In genomic region chr6:155107432-155108069, GRCh38 we compare ENCODE assay signal across 14 cellular contexts.
A peak's percentile ranks its signal among the peaks of the same experiment; 100 is the strongest.
DNase-seq lines count a peak whose midpoint lies in the region; ATAC-seq and TF ChIP-seq lines count a peak whose summit lies in the region.
"Had no signal": no experiment of that assay in that cellular context is flagged by ENCODE, and none has a peak within 500 bp of the region (broad histone marks: within the 10 kb centered on the region; RNA-seq: fewer than 3 reads in every experiment).

No MANE protein-coding gene starts in this region.

- no peak for TF ChIP-seq CTCF in glutamatergic neuron (IDR thresholded peaks at IDR 0.05; ENCODE audit: partially characterized antibody, unreplicated experiment)

- POLR2A ChIA-PET in activated CD8-positive, alpha-beta T cell treated with anti-CD3 and anti-CD28 coated beads, Interleukin-2, amount 10 ng/mL, durations not matched to agents 7 days and 5 days (lab: Charles Lee): interaction anchor here (0.9 to 1.0 kb wide), 2 partner anchors 17 to 46 kb away, joined by 3 to 6 read pairs; no protein-coding TSS in a partner anchor

- CTCF ChIA-PET in activated CD8-positive, alpha-beta T cell treated with anti-CD3 and anti-CD28 coated beads, Interleukin-2, amount 10 ng/mL, durations not matched to agents 7 days and 5 days (lab: Charles Lee): interaction anchor here (1.5 kb wide), 1 partner anchor 46 kb away, joined by 4 read pairs; no protein-coding TSS in a partner anchor

- peaks cover 58% of the 10 kb centered on the region for H3K4me1 Mint-ChIP-seq in stimulated activated naive CD8-positive, alpha-beta T cell treated with anti-CD3 and anti-CD28 coated beads, Interleukin-15, Interleukin-2, amounts not matched to agents 100 ng/mL and 50 ng/mL, for 24 hours (ENCODE audit: low read depth)
- peaks cover 36% of the 10 kb centered on the region for H3K4me1 Mint-ChIP-seq in stimulated activated naive CD8-positive, alpha-beta T cell treated with anti-CD3 and anti-CD28 coated beads, Interleukin-15, amount 100 ng/mL, for 72 hours
- H3K4me1 Mint-ChIP-seq in activated CD8-positive, alpha-beta T cell treated with anti-CD3 and anti-CD28 coated beads, Interleukin-2, amount 10 ng/mL, durations not matched to agents 7 days and 5 days (ENCODE audit: low read depth): peaks cover 6% of the 10 kb centered on the region
- peaks cover 30% of the 10 kb centered on the region for H3K4me1 Mint-ChIP-seq in glutamatergic neuron (ENCODE audit: low read depth, unreplicated experiment)
- peaks cover 12 to 16% of the 10 kb centered on the region in 2 donors for H3K4me1 Mint-ChIP-seq in stimulated activated naive B cell treated with anti-CD40 and anti-IgM and Interleukin-4, amounts not matched to agents 10 μg/mL and 1 μg/mL and 100 μg/mL, for 72 hours
- H3K4me1 Mint-ChIP-seq: activated naive CD8-positive, alpha-beta T cell treated with anti-CD3 and anti-CD28 coated beads, Interleukin-2, amount 10 ng/mL, durations not matched to agents 7 days and 5 days; memory B cell had no signal

- no peaks in the 10 kb centered on the region for H3K9me3 Mint-ChIP-seq in stimulated activated naive CD8-positive, alpha-beta T cell treated with anti-CD3 and anti-CD28 coated beads, Interleukin-15, Interleukin-2, amounts not matched to agents 100 ng/mL and 50 ng/mL, for 24 hours
- H3K9me3 Mint-ChIP-seq in stimulated activated naive CD8-positive, alpha-beta T cell treated with anti-CD3 and anti-CD28 coated beads, Interleukin-15, amount 100 ng/mL, for 72 hours: no peaks in the 10 kb centered on the region
- H3K9me3 Mint-ChIP-seq in activated CD8-positive, alpha-beta T cell treated with anti-CD3 and anti-CD28 coated beads, Interleukin-2, amount 10 ng/mL, durations not matched to agents 7 days and 5 days (ENCODE audit: insufficient read depth): no peaks in the 10 kb centered on the region
- H3K9me3 Mint-ChIP-seq in glutamatergic neuron (ENCODE audit: unreplicated experiment): peaks cover 3% of the 10 kb centered on the region
- no peaks in the 10 kb centered on the region for H3K9me3 Mint-ChIP-seq in stimulated activated naive B cell treated with anti-CD40 and anti-IgM and Interleukin-4, amounts not matched to agents 10 μg/mL and 1 μg/mL and 100 μg/mL, for 72 hours
- H3K9me3 Mint-ChIP-seq: activated naive CD8-positive, alpha-beta T cell treated with anti-CD3 and anti-CD28 coated beads, Interleukin-2, amount 10 ng/mL, durations not matched to agents 7 days and 5 days; memory B cell had no signal

- H3K4me3 Mint-ChIP-seq in stimulated activated naive CD8-positive, alpha-beta T cell treated with anti-CD3 and anti-CD28 coated beads, Interleukin-15, Interleukin-2, amounts not matched to agents 100 ng/mL and 50 ng/mL, for 24 hours: peak overlapping the region; percentile 82
- peak overlapping the region in 1 of 2 donors; percentile 35 for H3K4me3 Mint-ChIP-seq in stimulated activated naive CD8-positive, alpha-beta T cell treated with anti-CD3 and anti-CD28 coated beads, Interleukin-15, amount 100 ng/mL, for 72 hours
- H3K4me3 Mint-ChIP-seq in activated CD8-positive, alpha-beta T cell treated with anti-CD3 and anti-CD28 coated beads, Interleukin-2, amount 10 ng/mL, durations not matched to agents 7 days and 5 days: peak overlapping the region; percentile 7
- peak overlapping the region; percentile 49 for H3K4me3 Mint-ChIP-seq in glutamatergic neuron (ENCODE audit: unreplicated experiment)
- no peak overlapping the region for H3K4me3 Mint-ChIP-seq in stimulated activated naive B cell treated with anti-CD40 and anti-IgM and Interleukin-4, amounts not matched to agents 10 μg/mL and 1 μg/mL and 100 μg/mL, for 72 hours
- H3K4me3 Mint-ChIP-seq: activated naive CD8-positive, alpha-beta T cell treated with anti-CD3 and anti-CD28 coated beads, Interleukin-2, amount 10 ng/mL, durations not matched to agents 7 days and 5 days; memory B cell had no signal

- H3K27ac Mint-ChIP-seq in stimulated activated naive CD8-positive, alpha-beta T cell treated with anti-CD3 and anti-CD28 coated beads, Interleukin-15, Interleukin-2, amounts not matched to agents 100 ng/mL and 50 ng/mL, for 24 hours: peak overlapping the region; percentile 81
- H3K27ac Mint-ChIP-seq in stimulated activated naive CD8-positive, alpha-beta T cell treated with anti-CD3 and anti-CD28 coated beads, Interleukin-15, amount 100 ng/mL, for 72 hours: no peak overlapping the region
- no peak overlapping the region for H3K27ac Mint-ChIP-seq in activated CD8-positive, alpha-beta T cell treated with anti-CD3 and anti-CD28 coated beads, Interleukin-2, amount 10 ng/mL, durations not matched to agents 7 days and 5 days
- peak overlapping the region; percentile 41 for H3K27ac Mint-ChIP-seq in glutamatergic neuron (ENCODE audit: unreplicated experiment)
- H3K27ac Mint-ChIP-seq in stimulated activated naive B cell treated with anti-CD40 and anti-IgM and Interleukin-4, amounts not matched to agents 10 μg/mL and 1 μg/mL and 100 μg/mL, for 72 hours: no peak overlapping the region
- H3K27ac Mint-ChIP-seq: activated naive CD8-positive, alpha-beta T cell treated with anti-CD3 and anti-CD28 coated beads, Interleukin-2, amount 10 ng/mL, durations not matched to agents 7 days and 5 days; memory B cell had no signal

- peaks cover 3% of the 10 kb centered on the region for H3K36me3 Mint-ChIP-seq in stimulated activated naive CD8-positive, alpha-beta T cell treated with anti-CD3 and anti-CD28 coated beads, Interleukin-15, Interleukin-2, amounts not matched to agents 100 ng/mL and 50 ng/mL, for 24 hours (ENCODE audit: low read depth)
- no peaks in the 10 kb centered on the region for H3K36me3 Mint-ChIP-seq in activated CD8-positive, alpha-beta T cell treated with anti-CD3 and anti-CD28 coated beads, Interleukin-2, amount 10 ng/mL, durations not matched to agents 7 days and 5 days (ENCODE audit: low read depth)
- no peaks in the 10 kb centered on the region for H3K36me3 Mint-ChIP-seq in glutamatergic neuron (ENCODE audit: unreplicated experiment)
- no peaks in the 10 kb centered on the region for H3K36me3 Mint-ChIP-seq in stimulated activated naive B cell treated with anti-CD40 and anti-IgM and Interleukin-4, amounts not matched to agents 10 μg/mL and 1 μg/mL and 100 μg/mL, for 72 hours
- H3K36me3 Mint-ChIP-seq: activated naive CD8-positive, alpha-beta T cell treated with anti-CD3 and anti-CD28 coated beads, Interleukin-2, amount 10 ng/mL, durations not matched to agents 7 days and 5 days; memory B cell had no signal

- ATAC-seq in stimulated activated naive CD8-positive, alpha-beta T cell treated with anti-CD3 and anti-CD28 coated beads, Interleukin-15, amount 100 ng/mL, for 72 hours: no peak
- ATAC-seq in activated CD8-positive, alpha-beta T cell treated with anti-CD3 and anti-CD28 coated beads, Interleukin-2, amount 10 ng/mL, durations not matched to agents 7 days and 5 days: no peak
- ATAC-seq in HG03378 (IDR thresholded peaks at IDR 0.05; ENCODE audit: unreplicated experiment) (no peak), GM18858 (IDR thresholded peaks at IDR 0.05; ENCODE audit: unreplicated experiment) (no peak)
- no peak for ATAC-seq in stimulated activated naive B cell treated with anti-CD40 and anti-IgM and Interleukin-4, amounts not matched to agents 10 μg/mL and 1 μg/mL and 100 μg/mL, for 72 hours (replicated peaks)
- ATAC-seq: gastroesophageal sphincter had no signal

- DNase-seq in stimulated activated naive CD8-positive, alpha-beta T cell treated with anti-CD3 and anti-CD28 coated beads, Interleukin-15, amount 100 ng/mL, for 72 hours: no peak
- no peak for DNase-seq in activated CD8-positive, alpha-beta T cell treated with anti-CD3 and anti-CD28 coated beads, Interleukin-2, amount 10 ng/mL, durations not matched to agents 7 days and 5 days
- DNase-seq in glutamatergic neuron: no peak
- no peak for DNase-seq in stimulated activated naive B cell treated with anti-CD40 and anti-IgM and Interleukin-4, amounts not matched to agents 10 μg/mL and 1 μg/mL and 100 μg/mL, for 72 hours
- DNase-seq: activated naive CD8-positive, alpha-beta T cell treated with anti-CD3 and anti-CD28 coated beads, Interleukin-2, amount 10 ng/mL, durations not matched to agents 7 days and 5 days; DMS79 treated with DMSO at 0.1 percent for 48 hours; GM23248; MM.1S; stimulated activated naive CD4-positive, alpha-beta T cell treated with Interleukin-2 at 50 U/mL for 16 hours had no signal

- peaks cover 12% of the 10 kb centered on the region for H3K27me3 Mint-ChIP-seq in stimulated activated naive CD8-positive, alpha-beta T cell treated with anti-CD3 and anti-CD28 coated beads, Interleukin-15, Interleukin-2, amounts not matched to agents 100 ng/mL and 50 ng/mL, for 24 hours
- H3K27me3 Mint-ChIP-seq in stimulated activated naive CD8-positive, alpha-beta T cell treated with anti-CD3 and anti-CD28 coated beads, Interleukin-15, amount 100 ng/mL, for 72 hours: peaks cover 32% of the 10 kb centered on the region
- H3K27me3 Mint-ChIP-seq in activated CD8-positive, alpha-beta T cell treated with anti-CD3 and anti-CD28 coated beads, Interleukin-2, amount 10 ng/mL, durations not matched to agents 7 days and 5 days (ENCODE audit: low read depth): peaks cover 1% of the 10 kb centered on the region
- peaks cover 3% of the 10 kb centered on the region for H3K27me3 Mint-ChIP-seq in glutamatergic neuron (ENCODE audit: unreplicated experiment)
- peaks cover 6 to 10% of the 10 kb centered on the region in 2 donors for H3K27me3 Mint-ChIP-seq in stimulated activated naive B cell treated with anti-CD40 and anti-IgM and Interleukin-4, amounts not matched to agents 10 μg/mL and 1 μg/mL and 100 μg/mL, for 72 hours

Comparison
In these comparisons a context has a peak if more than half of its experiments do, and no peak if none do; other contexts are left out.
1. H3K27ac Mint-ChIP-seq: peak in stimulated activated naive CD8-positive, alpha-beta T cell treated with anti-CD3 and anti-CD28 coated beads, Interleukin-15, Interleukin-2, amounts not matched to agents 100 ng/mL and 50 ng/mL, for 24 hours (single experiment) and glutamatergic neuron (single experiment); none in stimulated activated naive CD8-positive, alpha-beta T cell treated with anti-CD3 and anti-CD28 coated beads, Interleukin-15, amount 100 ng/mL, for 72 hours (0 of 2), activated CD8-positive, alpha-beta T cell treated with anti-CD3 and anti-CD28 coated beads, Interleukin-2, amount 10 ng/mL, durations not matched to agents 7 days and 5 days (single experiment) and stimulated activated naive B cell treated with anti-CD40 and anti-IgM and Interleukin-4, amounts not matched to agents 10 μg/mL and 1 μg/mL and 100 μg/mL, for 72 hours (single experiment).
2. H3K4me3 Mint-ChIP-seq: peak in stimulated activated naive CD8-positive, alpha-beta T cell treated with anti-CD3 and anti-CD28 coated beads, Interleukin-15, Interleukin-2, amounts not matched to agents 100 ng/mL and 50 ng/mL, for 24 hours (single experiment), activated CD8-positive, alpha-beta T cell treated with anti-CD3 and anti-CD28 coated beads, Interleukin-2, amount 10 ng/mL, durations not matched to agents 7 days and 5 days (single experiment) and glutamatergic neuron (single experiment); none in stimulated activated naive B cell treated with anti-CD40 and anti-IgM and Interleukin-4, amounts not matched to agents 10 μg/mL and 1 μg/mL and 100 μg/mL, for 72 hours (0 of 2).